ENCODE assay signal across 1 cellular context in the genomic region with DNA sequence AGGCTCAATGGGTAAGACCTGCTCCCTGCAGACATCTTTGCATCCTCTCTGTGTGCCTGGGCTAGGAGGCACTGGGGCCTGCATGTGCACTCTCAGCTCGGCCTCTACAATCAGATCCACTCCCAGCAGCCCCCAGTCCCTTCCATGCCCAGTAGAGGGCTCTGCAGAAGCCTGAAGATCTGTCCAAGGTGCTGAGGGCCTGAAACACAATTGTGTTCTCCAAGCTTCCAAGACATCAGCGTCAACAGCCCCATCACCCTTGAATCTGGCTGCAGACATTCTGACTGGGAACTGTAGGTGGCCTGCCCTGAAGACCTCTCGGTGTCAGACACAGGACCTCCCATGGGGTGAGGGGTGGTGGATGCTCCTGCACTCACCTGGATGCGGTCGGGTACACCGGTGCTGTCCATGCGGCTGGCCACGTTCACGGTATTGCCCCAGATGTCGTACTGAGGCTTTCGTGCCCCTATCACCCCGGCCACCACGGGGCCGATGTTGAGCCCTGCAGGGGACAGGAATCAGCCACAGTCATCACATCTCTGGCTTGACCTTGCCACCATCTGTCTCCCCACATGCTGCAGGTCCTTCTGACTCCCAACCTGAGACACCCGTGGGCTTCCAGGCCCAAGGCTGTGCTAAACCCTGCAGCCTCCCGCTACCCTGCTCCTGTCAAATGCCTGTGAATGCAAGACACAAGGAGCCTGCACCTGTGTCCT.
TF ChIP-seq lines count a peak whose summit lies in the region.

No MANE protein-coding gene starts in this region.

TF ChIP-seq in HepG2, 621 proteins besides CTCF, POLR2A, EP300 and RAD21 (continued from another document and continues in another):
- TF ChIP-seq, protein P1, sequence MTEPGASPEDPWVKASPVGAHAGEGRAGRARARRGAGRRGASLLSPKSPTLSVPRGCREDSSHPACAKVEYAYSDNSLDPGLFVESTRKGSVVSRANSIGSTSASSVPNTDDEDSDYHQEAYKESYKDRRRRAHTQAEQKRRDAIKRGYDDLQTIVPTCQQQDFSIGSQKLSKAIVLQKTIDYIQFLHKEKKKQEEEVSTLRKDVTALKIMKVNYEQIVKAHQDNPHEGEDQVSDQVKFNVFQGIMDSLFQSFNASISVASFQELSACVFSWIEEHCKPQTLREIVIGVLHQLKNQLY (CRISPR knock-in tag; IDR thresholded peaks at IDR 0.05) = peak; percentile 55; the same call in 1 of the 2 replicates
- TF ChIP-seq KLF9 (CRISPR knock-in tag; IDR thresholded peaks at IDR 0.05; ENCODE audit: low read depth) = no peak
- TF ChIP-seq, protein P2, sequence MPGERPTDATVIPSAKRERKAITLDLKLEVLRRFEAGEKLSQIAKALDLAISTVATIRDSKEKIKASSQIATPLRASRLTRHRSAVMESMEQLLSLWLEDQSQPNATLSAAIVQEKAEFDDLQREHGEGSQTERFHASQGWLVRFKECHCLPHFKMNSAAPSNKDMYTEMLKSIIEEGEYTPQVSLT (CRISPR knock-in tag; IDR thresholded peaks at IDR 0.05; ENCODE audit: borderline replicate concordance, low read depth) = no peak
- no peak for TF ChIP-seq ZNF496 (CRISPR knock-in tag; IDR thresholded peaks at IDR 0.05; ENCODE audit: insufficient replicate concordance)
- TF ChIP-seq, protein P3, sequence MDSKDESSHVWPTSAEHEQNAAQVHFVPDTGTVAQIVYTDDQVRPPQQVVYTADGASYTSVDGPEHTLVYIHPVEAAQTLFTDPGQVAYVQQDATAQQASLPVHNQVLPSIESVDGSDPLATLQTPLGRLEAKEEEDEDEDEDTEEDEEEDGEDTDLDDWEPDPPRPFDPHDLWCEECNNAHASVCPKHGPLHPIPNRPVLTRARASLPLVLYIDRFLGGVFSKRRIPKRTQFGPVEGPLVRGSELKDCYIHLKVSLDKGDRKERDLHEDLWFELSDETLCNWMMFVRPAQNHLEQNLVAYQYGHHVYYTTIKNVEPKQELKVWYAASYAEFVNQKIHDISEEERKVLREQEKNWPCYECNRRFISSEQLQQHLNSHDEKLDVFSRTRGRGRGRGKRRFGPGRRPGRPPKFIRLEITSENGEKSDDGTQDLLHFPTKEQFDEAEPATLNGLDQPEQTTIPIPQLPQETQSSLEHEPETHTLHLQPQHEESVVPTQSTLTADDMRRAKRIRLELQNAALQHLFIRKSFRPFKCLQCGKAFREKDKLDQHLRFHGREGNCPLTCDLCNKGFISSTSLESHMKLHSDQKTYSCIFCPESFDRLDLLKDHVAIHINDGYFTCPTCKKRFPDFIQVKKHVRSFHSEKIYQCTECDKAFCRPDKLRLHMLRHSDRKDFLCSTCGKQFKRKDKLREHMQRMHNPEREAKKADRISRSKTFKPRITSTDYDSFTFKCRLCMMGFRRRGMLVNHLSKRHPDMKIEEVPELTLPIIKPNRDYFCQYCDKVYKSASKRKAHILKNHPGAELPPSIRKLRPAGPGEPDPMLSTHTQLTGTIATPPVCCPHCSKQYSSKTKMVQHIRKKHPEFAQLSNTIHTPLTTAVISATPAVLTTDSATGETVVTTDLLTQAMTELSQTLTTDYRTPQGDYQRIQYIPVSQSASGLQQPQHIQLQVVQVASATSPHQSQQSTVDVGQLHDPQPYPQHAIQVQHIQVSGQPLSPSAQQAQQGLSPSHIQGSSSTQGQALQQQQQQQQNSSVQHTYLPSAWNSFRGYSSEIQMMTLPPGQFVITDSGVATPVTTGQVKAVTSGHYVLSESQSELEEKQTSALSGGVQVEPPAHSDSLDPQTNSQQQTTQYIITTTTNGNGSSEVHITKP (CRISPR knock-in tag; IDR thresholded peaks at IDR 0.05; ENCODE audit: low read depth) = peak; percentile 47; the same call in 1 of the 2 replicates
- no peak for TF ChIP-seq ZNF296 (CRISPR knock-in tag; conservative IDR thresholded peaks at IDR 0.05)
- TF ChIP-seq, protein P4, sequence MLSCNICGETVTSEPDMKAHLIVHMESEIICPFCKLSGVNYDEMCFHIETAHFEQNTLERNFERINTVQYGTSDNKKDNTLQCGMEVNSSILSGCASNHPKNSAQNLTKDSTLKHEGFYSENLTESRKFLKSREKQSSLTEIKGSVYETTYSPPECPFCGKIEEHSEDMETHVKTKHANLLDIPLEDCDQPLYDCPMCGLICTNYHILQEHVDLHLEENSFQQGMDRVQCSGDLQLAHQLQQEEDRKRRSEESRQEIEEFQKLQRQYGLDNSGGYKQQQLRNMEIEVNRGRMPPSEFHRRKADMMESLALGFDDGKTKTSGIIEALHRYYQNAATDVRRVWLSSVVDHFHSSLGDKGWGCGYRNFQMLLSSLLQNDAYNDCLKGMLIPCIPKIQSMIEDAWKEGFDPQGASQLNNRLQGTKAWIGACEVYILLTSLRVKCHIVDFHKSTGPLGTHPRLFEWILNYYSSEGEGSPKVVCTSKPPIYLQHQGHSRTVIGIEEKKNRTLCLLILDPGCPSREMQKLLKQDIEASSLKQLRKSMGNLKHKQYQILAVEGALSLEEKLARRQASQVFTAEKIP (CRISPR knock-in tag; IDR thresholded peaks at IDR 0.05; ENCODE audit: borderline replicate concordance) = no peak
- TF ChIP-seq ZNF7 (CRISPR knock-in tag; IDR thresholded peaks at IDR 0.05) = peak; percentile 21; the same call in 1 of the 2 replicates
- no peak for TF ChIP-seq ZNF619 (CRISPR knock-in tag; IDR thresholded peaks at IDR 0.05)
- TF ChIP-seq, protein P5, sequence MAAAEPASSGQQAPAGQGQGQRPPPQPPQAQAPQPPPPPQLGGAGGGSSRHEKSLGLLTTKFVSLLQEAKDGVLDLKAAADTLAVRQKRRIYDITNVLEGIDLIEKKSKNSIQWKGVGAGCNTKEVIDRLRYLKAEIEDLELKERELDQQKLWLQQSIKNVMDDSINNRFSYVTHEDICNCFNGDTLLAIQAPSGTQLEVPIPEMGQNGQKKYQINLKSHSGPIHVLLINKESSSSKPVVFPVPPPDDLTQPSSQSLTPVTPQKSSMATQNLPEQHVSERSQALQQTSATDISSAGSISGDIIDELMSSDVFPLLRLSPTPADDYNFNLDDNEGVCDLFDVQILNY (CRISPR knock-in tag; conservative IDR thresholded peaks at IDR 0.05) = 0 out of 2 replicates have a peak, but pooled peaks have one; percentile 47
- TF ChIP-seq, protein P6, sequence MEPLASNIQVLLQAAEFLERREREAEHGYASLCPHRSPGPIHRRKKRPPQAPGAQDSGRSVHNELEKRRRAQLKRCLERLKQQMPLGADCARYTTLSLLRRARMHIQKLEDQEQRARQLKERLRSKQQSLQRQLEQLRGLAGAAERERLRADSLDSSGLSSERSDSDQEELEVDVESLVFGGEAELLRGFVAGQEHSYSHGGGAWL (CRISPR knock-in tag; IDR thresholded peaks at IDR 0.05) = peak; percentile 95
- peak; percentile 82; the same call in 1 of the 2 replicates for TF ChIP-seq ZNF441 (CRISPR knock-in tag; IDR thresholded peaks at IDR 0.05; ENCODE audit: borderline replicate concordance)
- TF ChIP-seq MYNN (CRISPR knock-in tag; IDR thresholded peaks at IDR 0.05; ENCODE audit: low read depth) = peak; percentile 93; the same call in 1 of the 2 replicates
- peak; percentile 32; the same call in 1 of the 2 replicates for TF ChIP-seq KDM5B (CRISPR knock-in tag; IDR thresholded peaks at IDR 0.05; ENCODE audit: borderline replicate concordance)
- no peak for TF ChIP-seq JUN (CRISPR knock-in tag; IDR thresholded peaks at IDR 0.05)
- no peak for TF ChIP-seq ZNF703 (CRISPR knock-in tag; IDR thresholded peaks at IDR 0.05; ENCODE audit: borderline replicate concordance)
- TF ChIP-seq GTF2F1 (IDR thresholded peaks at IDR 0.05; ENCODE audit: low read length) = no peak
- 0 out of 2 replicates have a peak, but pooled peaks have one; percentile 34 for TF ChIP-seq ZNF101 (CRISPR knock-in tag; IDR thresholded peaks at IDR 0.05; ENCODE audit: borderline replicate concordance, low read depth)
- TF ChIP-seq ZIK1 (CRISPR knock-in tag; IDR thresholded peaks at IDR 0.05; ENCODE audit: borderline replicate concordance, low read depth) = peak; percentile 62; the same call in 1 of the 2 replicates
- TF ChIP-seq CENPX (CRISPR knock-in tag; IDR thresholded peaks at IDR 0.05) = no peak
- peak; percentile 95; the same call in 1 of the 2 replicates for TF ChIP-seq ZFP36L2 (CRISPR knock-in tag; IDR thresholded peaks at IDR 0.05)
- no peak for TF ChIP-seq ZNF207 (IDR thresholded peaks at IDR 0.05; ENCODE audit: borderline replicate concordance)
- peak; percentile 88 for TF ChIP-seq ZSCAN20 (CRISPR knock-in tag; IDR thresholded peaks at IDR 0.05; ENCODE audit: borderline replicate concordance)
- TF ChIP-seq, protein P7, sequence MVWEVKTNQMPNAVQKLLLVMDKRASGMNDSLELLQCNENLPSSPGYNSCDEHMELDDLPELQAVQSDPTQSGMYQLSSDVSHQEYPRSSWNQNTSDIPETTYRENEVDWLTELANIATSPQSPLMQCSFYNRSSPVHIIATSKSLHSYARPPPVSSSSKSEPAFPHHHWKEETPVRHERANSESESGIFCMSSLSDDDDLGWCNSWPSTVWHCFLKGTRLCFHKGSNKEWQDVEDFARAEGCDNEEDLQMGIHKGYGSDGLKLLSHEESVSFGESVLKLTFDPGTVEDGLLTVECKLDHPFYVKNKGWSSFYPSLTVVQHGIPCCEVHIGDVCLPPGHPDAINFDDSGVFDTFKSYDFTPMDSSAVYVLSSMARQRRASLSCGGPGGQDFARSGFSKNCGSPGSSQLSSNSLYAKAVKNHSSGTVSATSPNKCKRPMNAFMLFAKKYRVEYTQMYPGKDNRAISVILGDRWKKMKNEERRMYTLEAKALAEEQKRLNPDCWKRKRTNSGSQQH (CRISPR knock-in tag; IDR thresholded peaks at IDR 0.05; ENCODE audit: low read depth) = peak; percentile 91
- no peak for TF ChIP-seq JUND (CRISPR knock-in tag; IDR thresholded peaks at IDR 0.05)
- TF ChIP-seq MYC (CRISPR knock-in tag; IDR thresholded peaks at IDR 0.05; ENCODE audit: borderline replicate concordance) = peak; percentile 40; the same call in 1 of the 2 replicates
- TF ChIP-seq NR2C2 (CRISPR knock-in tag; IDR thresholded peaks at IDR 0.05; ENCODE audit: borderline replicate concordance) = no peak
- TF ChIP-seq, protein P8, sequence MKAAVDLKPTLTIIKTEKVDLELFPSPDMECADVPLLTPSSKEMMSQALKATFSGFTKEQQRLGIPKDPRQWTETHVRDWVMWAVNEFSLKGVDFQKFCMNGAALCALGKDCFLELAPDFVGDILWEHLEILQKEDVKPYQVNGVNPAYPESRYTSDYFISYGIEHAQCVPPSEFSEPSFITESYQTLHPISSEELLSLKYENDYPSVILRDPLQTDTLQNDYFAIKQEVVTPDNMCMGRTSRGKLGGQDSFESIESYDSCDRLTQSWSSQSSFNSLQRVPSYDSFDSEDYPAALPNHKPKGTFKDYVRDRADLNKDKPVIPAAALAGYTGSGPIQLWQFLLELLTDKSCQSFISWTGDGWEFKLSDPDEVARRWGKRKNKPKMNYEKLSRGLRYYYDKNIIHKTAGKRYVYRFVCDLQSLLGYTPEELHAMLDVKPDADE (CRISPR knock-in tag; IDR thresholded peaks at IDR 0.05) = no peak
- TF ChIP-seq ZNF556 (CRISPR knock-in tag; IDR thresholded peaks at IDR 0.05; ENCODE audit: borderline replicate concordance) = no peak
- TF ChIP-seq, protein P9, sequence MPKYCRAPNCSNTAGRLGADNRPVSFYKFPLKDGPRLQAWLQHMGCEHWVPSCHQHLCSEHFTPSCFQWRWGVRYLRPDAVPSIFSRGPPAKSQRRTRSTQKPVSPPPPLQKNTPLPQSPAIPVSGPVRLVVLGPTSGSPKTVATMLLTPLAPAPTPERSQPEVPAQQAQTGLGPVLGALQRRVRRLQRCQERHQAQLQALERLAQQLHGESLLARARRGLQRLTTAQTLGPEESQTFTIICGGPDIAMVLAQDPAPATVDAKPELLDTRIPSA (CRISPR knock-in tag; IDR thresholded peaks at IDR 0.05; ENCODE audit: borderline replicate concordance) = no peak
- TF ChIP-seq ZNF121 (CRISPR knock-in tag; IDR thresholded peaks at IDR 0.05) = no peak
- no peak for TF ChIP-seq ZNF572 (CRISPR knock-in tag; IDR thresholded peaks at IDR 0.05)
- peak; percentile 62; the same call in 1 of the 2 replicates for TF ChIP-seq ZBTB21 (CRISPR knock-in tag; IDR thresholded peaks at IDR 0.05)
- peak; percentile 77; the same call in 1 of the 2 replicates for TF ChIP-seq AHR (CRISPR knock-in tag; IDR thresholded peaks at IDR 0.05)
- 0 out of 2 replicates have a peak, but pooled peaks have one; percentile 43 for TF ChIP-seq PITX1 (CRISPR knock-in tag; IDR thresholded peaks at IDR 0.05)
- TF ChIP-seq FOXK2 (IDR thresholded peaks at IDR 0.05) = no peak
- TF ChIP-seq HOXA9 (CRISPR knock-in tag; IDR thresholded peaks at IDR 0.05; ENCODE audit: borderline replicate concordance) = peak; percentile 38; the same call in 1 of the 2 replicates
- TF ChIP-seq, protein P10, sequence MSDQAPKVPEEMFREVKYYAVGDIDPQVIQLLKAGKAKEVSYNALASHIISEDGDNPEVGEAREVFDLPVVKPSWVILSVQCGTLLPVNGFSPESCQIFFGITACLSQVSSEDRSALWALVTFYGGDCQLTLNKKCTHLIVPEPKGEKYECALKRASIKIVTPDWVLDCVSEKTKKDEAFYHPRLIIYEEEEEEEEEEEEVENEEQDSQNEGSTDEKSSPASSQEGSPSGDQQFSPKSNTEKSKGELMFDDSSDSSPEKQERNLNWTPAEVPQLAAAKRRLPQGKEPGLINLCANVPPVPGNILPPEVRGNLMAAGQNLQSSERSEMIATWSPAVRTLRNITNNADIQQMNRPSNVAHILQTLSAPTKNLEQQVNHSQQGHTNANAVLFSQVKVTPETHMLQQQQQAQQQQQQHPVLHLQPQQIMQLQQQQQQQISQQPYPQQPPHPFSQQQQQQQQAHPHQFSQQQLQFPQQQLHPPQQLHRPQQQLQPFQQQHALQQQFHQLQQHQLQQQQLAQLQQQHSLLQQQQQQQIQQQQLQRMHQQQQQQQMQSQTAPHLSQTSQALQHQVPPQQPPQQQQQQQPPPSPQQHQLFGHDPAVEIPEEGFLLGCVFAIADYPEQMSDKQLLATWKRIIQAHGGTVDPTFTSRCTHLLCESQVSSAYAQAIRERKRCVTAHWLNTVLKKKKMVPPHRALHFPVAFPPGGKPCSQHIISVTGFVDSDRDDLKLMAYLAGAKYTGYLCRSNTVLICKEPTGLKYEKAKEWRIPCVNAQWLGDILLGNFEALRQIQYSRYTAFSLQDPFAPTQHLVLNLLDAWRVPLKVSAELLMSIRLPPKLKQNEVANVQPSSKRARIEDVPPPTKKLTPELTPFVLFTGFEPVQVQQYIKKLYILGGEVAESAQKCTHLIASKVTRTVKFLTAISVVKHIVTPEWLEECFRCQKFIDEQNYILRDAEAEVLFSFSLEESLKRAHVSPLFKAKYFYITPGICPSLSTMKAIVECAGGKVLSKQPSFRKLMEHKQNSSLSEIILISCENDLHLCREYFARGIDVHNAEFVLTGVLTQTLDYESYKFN (CRISPR knock-in tag; conservative IDR thresholded peaks at IDR 0.05) = no peak
- TF ChIP-seq, protein P11, sequence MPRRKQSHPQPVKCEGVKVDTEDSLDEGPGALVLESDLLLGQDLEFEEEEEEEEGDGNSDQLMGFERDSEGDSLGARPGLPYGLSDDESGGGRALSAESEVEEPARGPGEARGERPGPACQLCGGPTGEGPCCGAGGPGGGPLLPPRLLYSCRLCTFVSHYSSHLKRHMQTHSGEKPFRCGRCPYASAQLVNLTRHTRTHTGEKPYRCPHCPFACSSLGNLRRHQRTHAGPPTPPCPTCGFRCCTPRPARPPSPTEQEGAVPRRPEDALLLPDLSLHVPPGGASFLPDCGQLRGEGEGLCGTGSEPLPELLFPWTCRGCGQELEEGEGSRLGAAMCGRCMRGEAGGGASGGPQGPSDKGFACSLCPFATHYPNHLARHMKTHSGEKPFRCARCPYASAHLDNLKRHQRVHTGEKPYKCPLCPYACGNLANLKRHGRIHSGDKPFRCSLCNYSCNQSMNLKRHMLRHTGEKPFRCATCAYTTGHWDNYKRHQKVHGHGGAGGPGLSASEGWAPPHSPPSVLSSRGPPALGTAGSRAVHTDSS (CRISPR knock-in tag; conservative IDR thresholded peaks at IDR 0.05) = no peak
- TF ChIP-seq ZNF589 (CRISPR knock-in tag; conservative IDR thresholded peaks at IDR 0.05) = no peak
- TF ChIP-seq YEATS2 (CRISPR knock-in tag; IDR thresholded peaks at IDR 0.05; ENCODE audit: borderline replicate concordance) = peak; percentile 75; the same call in 1 of the 2 replicates
- no peak for TF ChIP-seq GABPB1 (CRISPR knock-in tag; IDR thresholded peaks at IDR 0.05)
- peak; percentile 64 for TF ChIP-seq ZFX (CRISPR knock-in tag; IDR thresholded peaks at IDR 0.05; ENCODE audit: low read depth)
- no peak for TF ChIP-seq ZKSCAN5 (CRISPR knock-in tag; IDR thresholded peaks at IDR 0.05)
